23 cellular contexts compared by ENCODE assay signal in genomic region chr10:29034592-29034991, GRCh38.
A peak's percentile ranks its signal among the peaks of the same experiment; 100 is the strongest.
DNase-seq lines count a peak whose midpoint lies in the region; ATAC-seq and TF ChIP-seq lines count a peak whose summit lies in the region.
"Had no signal": no experiment of that assay in that cellular context is flagged by ENCODE, and none has a peak within 500 bp of the region (broad histone marks: within the 10 kb centered on the region; RNA-seq: fewer than 3 reads in every experiment).

No MANE protein-coding gene starts in this region.

- H3K4me1 Mint-ChIP-seq in GM23338 (no peaks in the 10 kb centered on the region), T-helper 17 cell (no peaks in the 10 kb centered on the region), neural crest cell (peaks cover 1% of the 10 kb centered on the region)
- H3K4me1 Mint-ChIP-seq: CD14-positive monocyte; CD8-positive, alpha-beta memory T cell had no signal

- no peak overlapping the region for H3K4me2 ChIP-seq in GM23338
- H3K4me2 ChIP-seq: A549; BLaER1 treated with 17β-estradiol and CSF1 and Interleukin-3, amounts not matched to agents 10 nM and 100 nM had no signal

- H3K9me3 ChIP-seq in T-helper 17 cell (ENCODE audit: control insufficient read depth, low read length, poor library complexity, severe bottlenecking), result no peaks in the 10 kb centered on the region
- H3K9me3 ChIP-seq: A549, BE2C, HAP-1 had no signal

- no peaks in the 10 kb centered on the region; the same call in 1 of the 3 replicates for H3K9me3 Mint-ChIP-seq in GM23338
- H3K9me3 Mint-ChIP-seq in neural crest cell, result no peaks in the 10 kb centered on the region
- H3K9me3 Mint-ChIP-seq: CD4-positive, alpha-beta T cell; CD8-positive, alpha-beta memory T cell; HFFc6 had no signal

- H3K36me3 Mint-ChIP-seq in GM23338 (ENCODE audit: low read depth) (no peaks in the 10 kb centered on the region; the same call in 2 of the 3 replicates), T-helper 17 cell (ENCODE audit: low read depth) (no peaks in the 10 kb centered on the region), neural crest cell (ENCODE audit: low read depth) (no peaks in the 10 kb centered on the region)
- H3K36me3 Mint-ChIP-seq: CD14-positive monocyte; CD8-positive, alpha-beta memory T cell had no signal

- H3F3A ChIP-seq in GM23338 (replicated peaks; ENCODE audit: low read depth), result no peaks in the 10 kb centered on the region

- peaks cover 2% of the 10 kb centered on the region for H3K27me3 Mint-ChIP-seq in GM23338 (ENCODE audit: insufficient read depth, low read depth, poor library complexity)
- peaks cover 12% of the 10 kb centered on the region for H3K27me3 Mint-ChIP-seq in T-helper 17 cell
- H3K27me3 Mint-ChIP-seq in neural crest cell (ENCODE audit: low read depth), result no peaks in the 10 kb centered on the region

- H3K27ac Mint-ChIP-seq in GM23338 (0 out of 2 replicates have a peak overlapping the region, but pooled peaks have one; percentile 8), T-helper 17 cell (peak overlapping the region; percentile 51), neural crest cell (ENCODE audit: unreplicated experiment) (peak overlapping the region; percentile 52)
- H3K27ac Mint-ChIP-seq: CD14-positive monocyte; CD4-positive, alpha-beta T cell; CD8-positive, alpha-beta memory T cell; HFFc6 had no signal

- H2AFZ ChIP-seq in GM23338, result no peak overlapping the region

- H3K4me3 Mint-ChIP-seq in GM23338, result no peak overlapping the region
- no peak overlapping the region for H3K4me3 Mint-ChIP-seq in T-helper 17 cell
- no peak overlapping the region for H3K4me3 Mint-ChIP-seq in neural crest cell
- H3K4me3 Mint-ChIP-seq: CD14-positive monocyte; CD4-positive, alpha-beta T cell; CD8-positive, alpha-beta memory T cell; HFFc6 had no signal

- intact Hi-C loops in Right ventricle myocardium inferior (cut with DNase I), result no loop called here

- H3K27me3 ChIP-seq in GM23338 (ENCODE audit: insufficient read depth), result no peaks in the 10 kb centered on the region
- H3K27me3 ChIP-seq: BE2C; BLaER1 treated with 17β-estradiol and CSF1 and Interleukin-3, amounts not matched to agents 10 nM and 100 nM had no signal

- H3K36me3 ChIP-seq in GM23338 (ENCODE audit: insufficient read depth), result no peaks in the 10 kb centered on the region
- H3K36me3 ChIP-seq: BE2C; BLaER1 treated with 17β-estradiol and CSF1 and Interleukin-3, amounts not matched to agents 10 nM and 100 nM; HAP-1 had no signal

- TF ChIP-seq CTCF in GM23338 (conservative IDR thresholded peaks at IDR 0.05; ENCODE audit: low read depth in 2 of 2) (no peak), neural crest cell (conservative IDR thresholded peaks at IDR 0.05) (no peak)

- H4K20me1 ChIP-seq in GM23338 (replicated peaks; ENCODE audit: insufficient read depth), result no peaks in the 10 kb centered on the region
- H4K20me1 ChIP-seq: BLaER1 treated with 17β-estradiol and CSF1 and Interleukin-3, amounts not matched to agents 10 nM and 100 nM had no signal

- no peak overlapping the region for H3K4me3 ChIP-seq in GM23338
- H3K4me3 ChIP-seq: A549; BLaER1 treated with 17β-estradiol and CSF1 and Interleukin-3, amounts not matched to agents 10 nM and 100 nM; GM12878; HAP-1 had no signal

- no peaks in the 10 kb centered on the region for H3K4me1 ChIP-seq in GM23338 (ENCODE audit: insufficient read depth)
- H3K4me1 ChIP-seq: BE2C had no signal

- ATAC-seq in GM23338 (no peak), T-helper 17 cell (no peak), Right ventricle myocardium inferior (no peak)
- ATAC-seq: A549, GM12878 had no signal

- no peaks in the 10 kb centered on the region for H3K79me2 ChIP-seq in GM23338 (replicated peaks; ENCODE audit: insufficient read depth)

- peaks cover 3% of the 10 kb centered on the region; the same call in 1 of the 2 replicates for H3K9me2 ChIP-seq in GM23338 (ENCODE audit: insufficient read depth)

- DNase-seq in GM23338 (ENCODE audit: low spot score) (no peak), T-helper 17 cell (no peak), neural crest cell (ENCODE audit: low read depth, low spot score) (no peak), islet precursor cell (no peak), Right ventricle myocardium inferior (ENCODE audit: missing footprints) (no peak)
- no peak for DNase-seq in activated naive CD4-positive, alpha-beta T cell (lab: John Stamatoyannopoulos, UW)
- DNase-seq: 8988T; ACHN; AML-193; BE2C; CD4-positive, alpha-beta T cell; CD8-positive, alpha-beta memory T cell; DMS 273 treated with DMSO at 0.1 percent for 48 hours; DMS79; EL; GDM1; GOT3; HFFc6 had no signal

- no peak overlapping the region for H3K27ac ChIP-seq in GM23338 (ENCODE audit: low read depth)
- H3K27ac ChIP-seq: A549; BLaER1 treated with 17β-estradiol and CSF1 and Interleukin-3, amounts not matched to agents 10 nM and 100 nM had no signal

TF ChIP-seq in GM23338, 12 proteins besides CTCF, POLR2A, EP300 and RAD21:
- no peak for TF ChIP-seq ZNF331 (CRISPR knock-in tag; IDR thresholded peaks at IDR 0.05; ENCODE audit: low read depth)
